Comparison of ENCODE assay signal across 19 cellular contexts in genomic region chr17:44928950-44929720, GRCh38. TPM values are rescaled to one million over a fixed set of nuclear protein-coding genes. Genes with fewer than 3 reads are reported as not detected.
DNase-seq lines count a peak whose midpoint lies in the region; ATAC-seq and TF ChIP-seq lines count a peak whose summit lies in the region.
"Had no signal": no experiment of that assay in that cellular context is flagged by ENCODE, and none has a peak within 500 bp of the region (broad histone marks: within the 10 kb centered on the region; RNA-seq: fewer than 3 reads in every experiment).

No MANE protein-coding gene starts in this region.

- no peaks in the 10 kb centered on the region for H3K27me3 ChIP-seq in spleen (replicated peaks in 1 of 7)
- no peaks in the 10 kb centered on the region for H3K27me3 ChIP-seq in colonic mucosa
- H3K27me3 ChIP-seq: BLaER1 had no signal

- intact Hi-C loops in spleen (cut with DNase I; ENCODE audit: low total_unique reads), result no loop called here
- intact Hi-C loops in colonic mucosa (cut with DNase I), result no loop called here

- no peaks in the 10 kb centered on the region for H3K4me1 ChIP-seq in spleen
- H3K4me1 ChIP-seq in colonic mucosa, result no peaks in the 10 kb centered on the region

- TF ChIP-seq POLR2A in spleen (IDR thresholded peaks at IDR 0.05), result no peak

- no peak for ATAC-seq in HG03460 (IDR thresholded peaks at IDR 0.05; ENCODE audit: unreplicated experiment)
- ATAC-seq in HG03039 (IDR thresholded peaks at IDR 0.05; ENCODE audit: unreplicated experiment), result no peak
- ATAC-seq: CD8-positive, alpha-beta T cell; GM12878; GM23338 had no signal

- no peak overlapping the region for H3K9ac ChIP-seq in colonic mucosa (ENCODE audit: low read depth in 2 of 2, low read length in 2 of 2)
- H3K9ac ChIP-seq: BLaER1 had no signal

- peak; percentile 59 for DNase-seq in activated effector memory CD4-positive, alpha-beta T cell treated with anti-CD3 and anti-CD28 coated beads, Interleukin-2, amount 50 U/mL, for 16 hours
- DNase-seq in activated effector memory CD4-positive, alpha-beta T cell treated with Interleukin-2 at 50 U/mL for 16 hours, result no peak
- DNase-seq in LHCN-M2 (ENCODE audit: low read depth) (peak; percentile 62), epidermal melanocyte (ENCODE audit: insufficient read length, low spot score) (peak; percentile 11), spleen (peak; percentile 30), colonic mucosa (no peak)
- DNase-seq: CD8-positive, alpha-beta T cell; GDM1; IMR-90; NCI-H187; NCI-H526 treated with DMSO at 0.1 percent for 48 hours; NK-92 treated with Interleukin-12 subunit alpha and Interleukin-12 subunit beta, amount 100 ng/mL, for 24 hours had no signal

- H3K4me3 ChIP-seq in spleen, result no peak overlapping the region
- no peak overlapping the region for H3K4me3 ChIP-seq in colonic mucosa
- H3K4me3 ChIP-seq: BLaER1, GM12878, GM23338 had no signal

- H3K36me3 ChIP-seq in spleen, result peaks cover 0 to 89% (median 0%) of the 10 kb centered on the region in 6 donors
- no peaks in the 10 kb centered on the region for H3K36me3 ChIP-seq in colonic mucosa

- no peak for TF ChIP-seq CTCF in spleen (IDR thresholded peaks at IDR 0.05 in 8 of 11, conservative IDR thresholded peaks at IDR 0.05 in 3 of 11)
- TF ChIP-seq CTCF in colonic mucosa (IDR thresholded peaks at IDR 0.05), result no peak

- no peak overlapping the region for H3K27ac ChIP-seq in spleen
- no peak overlapping the region for H3K27ac ChIP-seq in colonic mucosa
- H3K27ac ChIP-seq: BLaER1 had no signal

- H3K9me3 ChIP-seq in spleen, result no peaks in the 10 kb centered on the region
- no peaks in the 10 kb centered on the region for H3K9me3 ChIP-seq in colonic mucosa
- H3K9me3 ChIP-seq: BLaER1 had no signal

- WGBS in spleen, 5 donors, result 90 to 99% (median 90%) methylated on average over 4 to 7 of the region's 7 CpGs

RNA-seq across cellular contexts. Expression of gene GFAP, which starts 13.8 kb away (rescaled TPM):
- total RNA-seq in LHCN-M2 (2014; rRNA removed) (0.29 TPM in 1 of 2 replicates, not detected in the other), spleen (1 to 10 TPM in 1 of 7 donors, under 1 TPM in 2, not detected in 4; 0.41 to 1.7 (median 0.54) TPM), colonic mucosa (under 1 TPM in 1 of 2 donors, not detected in 1; 0.20 TPM)
- polyA plus RNA-seq in LHCN-M2 (2012), result 0.04 TPM
- polyA plus RNA-seq in spleen, result under 1 TPM in 2 of 3 donors, not detected in 1; 0.32 to 0.61 TPM
- total RNA-seq: A172; CD8-positive, alpha-beta T cell; GM12878; OCI-LY7 had no signal

RNA-seq across cellular contexts. Expression of gene KIF18B, which starts 18.4 kb away (rescaled TPM):
- total RNA-seq in LHCN-M2 (2014; rRNA removed) (12.1 and 14.7 TPM in 2 replicates), spleen (1 to 10 TPM; 1.1 to 5.8 (median 4.4) TPM), colonic mucosa (10 to 100 TPM in 1 of 2 donors, 1 to 10 TPM in 1; 5.7 to 45.5 TPM)
- polyA plus RNA-seq in LHCN-M2 (2012), result 7.4 TPM
- polyA plus RNA-seq in spleen, result 1 to 10 TPM in 2 of 3 donors, under 1 TPM in 1; 0.26 to 1.5 (median 1.2) TPM

RNA-seq across cellular contexts. Expression of gene EFTUD2, which starts 29.9 kb away (rescaled TPM):
- total RNA-seq in LHCN-M2 (2014; rRNA removed) (106 and 107 TPM in 2 replicates), spleen (100 to 1,000 TPM in 6 of 7 donors, 10 to 100 TPM in 1; 77.4 to 140 (median 104) TPM), colonic mucosa (100 to 1,000 TPM in 1 of 2 donors, 10 to 100 TPM in 1; 74.8 to 109 TPM)
- 112 TPM for polyA plus RNA-seq in LHCN-M2 (2012)
- 10 to 100 TPM; 39.0 to 44.0 (median 43.6) TPM for polyA plus RNA-seq in spleen

RNA-seq across cellular contexts. Expression of gene C1QL1, which starts 39.0 kb away (rescaled TPM):
- total RNA-seq in LHCN-M2 (2014; rRNA removed) (2.5 and 2.8 TPM in 2 replicates), spleen (under 1 TPM in 1 of 7 donors, not detected in 6; 0.20 TPM), colonic mucosa (1 to 10 TPM; 1.2 to 1.9 TPM)
- 4.4 TPM for polyA plus RNA-seq in LHCN-M2 (2012)
- polyA plus RNA-seq in spleen, result under 1 TPM in 1 of 3 donors, not detected in 2; 0.38 TPM
- total RNA-seq: CD8-positive, alpha-beta T cell; GM12878; OCI-LY7 had no signal
- polyA plus RNA-seq: GM12878 had no signal

Comparison
In these comparisons a context has a peak if more than half of its experiments do, and no peak if none do; other contexts are left out.
1. DNase-seq: peak in activated effector memory CD4-positive, alpha-beta T cell treated with anti-CD3 and anti-CD28 coated beads, Interleukin-2, amount 50 U/mL, for 16 hours (single experiment), LHCN-M2 (single experiment), epidermal melanocyte (single experiment) and spleen (single experiment); none in activated effector memory CD4-positive, alpha-beta T cell treated with Interleukin-2 at 50 U/mL for 16 hours (single experiment) and colonic mucosa (single experiment).